Comparison of ENCODE assay signal across 25 cellular contexts in genomic region chr17:79742951-79743476, GRCh38. TPM values are rescaled to one million over a fixed set of nuclear protein-coding genes. Genes with fewer than 3 reads are reported as not detected.
"Had no signal": no experiment of that assay in that cellular context is flagged by ENCODE, and none has a peak within 500 bp of the region (broad histone marks: within the 10 kb centered on the region; RNA-seq: fewer than 3 reads in every experiment).

No MANE protein-coding gene starts in this region.

- H3K27ac Mint-ChIP-seq: activated CD4-positive, alpha-beta T cell treated with anti-CD3 and anti-CD28 coated beads, Interleukin-2, amount 10 ng/mL, durations not matched to agents 7 days and 5 days; activated naive CD8-positive, alpha-beta T cell treated with anti-CD3 and anti-CD28 coated beads for 36 hours; dendritic cell treated with granulocyte-macrophage colony-stimulating factor and Interleukin-4, amounts not matched to agents 40 ng/mL and 50 ng/mL, for 4 days; effector memory CD8-positive, alpha-beta T cell; nephron progenitor cell; stimulated activated naive CD8-positive, alpha-beta T cell treated with anti-CD3 and anti-CD28 coated beads, Interleukin-15, Interleukin-2, amounts not matched to agents 100 ng/mL and 50 ng/mL, for 24 hours had no signal

- DNase-seq: activated CD4-positive, alpha-beta T cell treated with anti-CD3 and anti-CD28 coated beads, Interleukin-2, amount 10 ng/mL, durations not matched to agents 7 days and 5 days; activated CD8-positive, alpha-beta memory T cell treated with anti-CD3 and anti-CD28 coated beads, Interleukin-2, amount 50 U/mL, for 4 hours; activated gamma-delta T cell; activated naive CD8-positive, alpha-beta T cell treated with anti-CD3 and anti-CD28 coated beads for 36 hours; activated T-cell treated with anti-CD3 and anti-CD28 coated beads, Interleukin-2, amount 50 U/mL, for 48 hours; amniotic stem cell; effector memory CD8-positive, alpha-beta T cell; esophagus squamous epithelium; midbrain; nephron progenitor cell; psoas muscle; right cardiac atrium; stimulated activated CD4-positive, alpha-beta T cell treated with anti-CD3 and anti-CD28 coated beads, Interleukin-15, amount 100 ng/mL, for 24 hours; stimulated activated CD4-positive, alpha-beta T cell treated with anti-CD3 and anti-CD28 coated beads, Interleukin-2, amount 100 ng/mL, for 48 hours; transverse colon had no signal

- H3K9me3 Mint-ChIP-seq: activated CD4-positive, alpha-beta T cell treated with anti-CD3 and anti-CD28 coated beads, Interleukin-2, amount 10 ng/mL, durations not matched to agents 7 days and 5 days; activated naive CD8-positive, alpha-beta T cell treated with anti-CD3 and anti-CD28 coated beads for 36 hours; dendritic cell treated with granulocyte-macrophage colony-stimulating factor and Interleukin-4, amounts not matched to agents 40 ng/mL and 50 ng/mL, for 4 days; effector memory CD8-positive, alpha-beta T cell; nephron progenitor cell; stimulated activated naive CD8-positive, alpha-beta T cell treated with anti-CD3 and anti-CD28 coated beads, Interleukin-15, Interleukin-2, amounts not matched to agents 100 ng/mL and 50 ng/mL, for 24 hours had no signal

- H3K36me3 Mint-ChIP-seq: activated naive CD8-positive, alpha-beta T cell treated with anti-CD3 and anti-CD28 coated beads for 36 hours had no signal

- H3K4me3 Mint-ChIP-seq: activated CD4-positive, alpha-beta T cell treated with anti-CD3 and anti-CD28 coated beads, Interleukin-2, amount 10 ng/mL, durations not matched to agents 7 days and 5 days; activated naive CD8-positive, alpha-beta T cell treated with anti-CD3 and anti-CD28 coated beads for 36 hours; dendritic cell treated with granulocyte-macrophage colony-stimulating factor and Interleukin-4, amounts not matched to agents 40 ng/mL and 50 ng/mL, for 4 days; effector memory CD8-positive, alpha-beta T cell; nephron progenitor cell; stimulated activated naive CD8-positive, alpha-beta T cell treated with anti-CD3 and anti-CD28 coated beads, Interleukin-15, Interleukin-2, amounts not matched to agents 100 ng/mL and 50 ng/mL, for 24 hours had no signal

- ATAC-seq: activated CD4-positive, CD25-positive, alpha-beta regulatory T cell treated with anti-CD3 and anti-CD28 coated beads, Interleukin-2, amount 50 U/mL, for 24 hours; effector memory CD8-positive, alpha-beta T cell; right cardiac atrium had no signal

RNA-seq across cellular contexts. Expression of gene ENPP7, which starts 12.3 kb away (rescaled TPM):
- total RNA-seq: activated CD4-positive, alpha-beta T cell treated with anti-CD3 and anti-CD28 coated beads, Interleukin-2, amount 10 ng/mL, durations not matched to agents 7 days and 5 days; activated naive CD8-positive, alpha-beta T cell treated with anti-CD3 and anti-CD28 coated beads for 36 hours; cardiac muscle cell; chondrocyte; esophagus squamous epithelium; glomerular endothelial cell; myocyte; osteocyte; psoas muscle; right cardiac atrium; T-helper 1 cell treated with Interleukin-12 subunit alpha and Interleukin-12 subunit beta and Interleukin-4 antibody, amounts not matched to agents 30 ng/mL and 1 ng/mL, for 36 hours; vagina had no signal
